8 cellular contexts compared by ENCODE assay signal in genomic region chr10:69333865-69334257, GRCh38. TPM values are rescaled to one million over a fixed set of nuclear protein-coding genes. Genes with fewer than 3 reads are reported as not detected.
DNase-seq lines count a peak whose midpoint lies in the region; ATAC-seq and TF ChIP-seq lines count a peak whose summit lies in the region.
"Not testable (repeated sequence)": the region's sequence is repeated elsewhere in the genome, so short reads cannot be mapped to it uniquely, and the experiment has no call there.

No MANE protein-coding gene starts in this region.

- H3K9me3 ChIP-seq in breast epithelium, prostate gland, thyroid gland: not testable (repeated sequence)

- H2AFZ ChIP-seq in ACC112 (ENCODE audit: low read length, unreplicated experiment): not testable (repeated sequence)

- H2BK15ac ChIP-seq in mesendoderm (replicated peaks; ENCODE audit: low read depth): not testable (repeated sequence)

- H3K23ac ChIP-seq in mesendoderm (ENCODE audit: low read length): not testable (repeated sequence)

- not testable (repeated sequence) for H3K36me3 Mint-ChIP-seq in IgD-negative memory B cell
- peaks cover 67% of the 10 kb centered on the region for H3K36me3 Mint-ChIP-seq in activated T-cell treated with anti-CD3 and anti-CD28 coated beads, Interleukin-2, amount 50 U/mL, for 24 hours (ENCODE audit: low read depth)

- H3K4me1 Mint-ChIP-seq in IgD-negative memory B cell: peaks cover 36 to 44% (median 37%) of the 10 kb centered on the region in 3 donors
- H3K4me1 Mint-ChIP-seq in activated T-cell treated with anti-CD3 and anti-CD28 coated beads, Interleukin-2, amount 50 U/mL, for 24 hours (ENCODE audit: low read depth): peaks cover 84% of the 10 kb centered on the region

- peak overlapping the region; percentile 86 for H3K56ac ChIP-seq in mesendoderm (ENCODE audit: low read length)

- H3K18ac ChIP-seq in mesendoderm (ENCODE audit: low read length): peak overlapping the region; percentile 8

- not testable (repeated sequence) for H3K27me3 Mint-ChIP-seq in IgD-negative memory B cell; activated T-cell treated with anti-CD3 and anti-CD28 coated beads, Interleukin-2, amount 50 U/mL, for 24 hours

- H3K27me3 ChIP-seq in ACC112 (ENCODE audit: insufficient read depth, low read length); breast epithelium; foreskin keratinocyte; mesendoderm (ENCODE audit: insufficient read depth, low read length, poor library complexity); prostate gland (replicated peaks; ENCODE audit: insufficient read depth); thyroid gland: not testable (repeated sequence)

- H3K4me3 Mint-ChIP-seq in IgD-negative memory B cell: not testable (repeated sequence)
- peak overlapping the region; percentile 67 for H3K4me3 Mint-ChIP-seq in activated T-cell treated with anti-CD3 and anti-CD28 coated beads, Interleukin-2, amount 50 U/mL, for 24 hours

- not testable (repeated sequence) for H2BK120ac ChIP-seq in mesendoderm (ENCODE audit: low read depth, low read length)

- H3K9ac ChIP-seq in mesendoderm (ENCODE audit: low read length): peak overlapping the region; percentile 25

- not testable (repeated sequence) for H2AK5ac ChIP-seq in mesendoderm (ENCODE audit: low read length)

- ATAC-seq in foreskin keratinocyte: not testable (repeated sequence)

- H3K27ac ChIP-seq in ACC112 (ENCODE audit: low read depth, low read length): 0 out of 2 replicates have a peak overlapping the region, but pooled peaks have one; percentile 0
- H3K27ac ChIP-seq in breast epithelium: peak overlapping the region; percentile 93 to 94
- peak overlapping the region; percentile 74 for H3K27ac ChIP-seq in foreskin keratinocyte
- H3K27ac ChIP-seq in mesendoderm (ENCODE audit: low read depth, low read length): peak overlapping the region; percentile 5
- peak overlapping the region; percentile 79 to 80 for H3K27ac ChIP-seq in prostate gland
- H3K27ac ChIP-seq in thyroid gland: peak overlapping the region; percentile 79 to 92 (median 90)

- H4K8ac ChIP-seq in mesendoderm (ENCODE audit: low read depth, low read length): not testable (repeated sequence)

- WGBS in mesendoderm (ENCODE audit: extremely low coverage, insufficient coverage, low lambda C conversion rate): no CpG with 5 or more reads among the region's 9 CpGs
- 84% methylated on average over 9 of the region's 9 CpGs for WGBS in prostate gland
- WGBS in thyroid gland, 2 donors: 71 to 86% methylated on average over 9 of the region's 9 CpGs

- H3K79me2 ChIP-seq in ACC112 (ENCODE audit: control insufficient read depth, insufficient read depth, low read length, unreplicated experiment) (peaks cover 90% of the 10 kb centered on the region), mesendoderm (ENCODE audit: control insufficient read depth, insufficient read depth, low read length) (peaks cover 84% of the 10 kb centered on the region)

- not testable (repeated sequence) for H4K5ac ChIP-seq in mesendoderm (ENCODE audit: low read length)

- not testable (repeated sequence) for H3K4ac ChIP-seq in mesendoderm (ENCODE audit: low read depth, low read length)

- H3K36me3 ChIP-seq in ACC112 (ENCODE audit: insufficient read depth, low read length); breast epithelium; mesendoderm (ENCODE audit: control insufficient read depth, insufficient read depth, low read length); prostate gland; thyroid gland: not testable (repeated sequence)

- H2BK5ac ChIP-seq in mesendoderm (ENCODE audit: low read length): not testable (repeated sequence)

- TF ChIP-seq POLR2A in breast epithelium (IDR thresholded peaks at IDR 0.05); prostate gland (IDR thresholded peaks at IDR 0.05); thyroid gland (IDR thresholded peaks at IDR 0.05): not testable (repeated sequence)

- TF ChIP-seq CTCF in breast epithelium (IDR thresholded peaks at IDR 0.05); foreskin keratinocyte (conservative IDR thresholded peaks at IDR 0.05); prostate gland (IDR thresholded peaks at IDR 0.05); thyroid gland (IDR thresholded peaks at IDR 0.05): not testable (repeated sequence)

- H3K9me3 Mint-ChIP-seq in IgD-negative memory B cell; activated T-cell treated with anti-CD3 and anti-CD28 coated beads, Interleukin-2, amount 50 U/mL, for 24 hours: not testable (repeated sequence)

- H3K27ac Mint-ChIP-seq in IgD-negative memory B cell: peak overlapping the region in 2 of 3 donors; percentile 73 to 95
- peak overlapping the region; percentile 93 for H3K27ac Mint-ChIP-seq in activated T-cell treated with anti-CD3 and anti-CD28 coated beads, Interleukin-2, amount 50 U/mL, for 24 hours

- not testable (repeated sequence) for H3K4me2 ChIP-seq in mesendoderm (ENCODE audit: low read length)

- not testable (repeated sequence) for H3K4me3 ChIP-seq in ACC112 (ENCODE audit: low read depth, low read length); mesendoderm (ENCODE audit: low read length); prostate gland; thyroid gland (replicated peaks in 1 of 3)
- H3K4me3 ChIP-seq in breast epithelium: peak overlapping the region in 1 of 3 donors; percentile 7

- intact Hi-C loops in breast epithelium (cut with DNase I; ENCODE audit: low total_unique reads): not testable (repeated sequence)
- intact Hi-C loops in prostate gland (cut with DNase I): loop anchor here (5.0 to 10.0 kb wide), 2 partner anchors 43 to 171 kb away; no protein-coding TSS in a partner anchor
- intact Hi-C loops in thyroid gland (cut with DNase I): loop anchor here (5.0 kb wide), 1 partner anchor 53 kb away; no protein-coding TSS in a partner anchor

- not testable (repeated sequence) for H3K79me1 ChIP-seq in mesendoderm (ENCODE audit: low read length)

- DNase-seq in activated T-cell treated with anti-CD3 and anti-CD28 coated beads, Interleukin-2, amount 50 U/mL, for 24 hours; breast epithelium (ENCODE audit: low spot score in 2 of 2); foreskin keratinocyte; mesendoderm; prostate gland (ENCODE audit: low spot score); thyroid gland: not testable (repeated sequence)

- H3K4me1 ChIP-seq in ACC112 (ENCODE audit: control insufficient read depth, insufficient read depth, low read length, unreplicated experiment): peaks cover 59% of the 10 kb centered on the region
- H3K4me1 ChIP-seq in breast epithelium: peaks cover 22 to 63% of the 10 kb centered on the region in 2 donors
- H3K4me1 ChIP-seq in foreskin keratinocyte: peaks cover 56% of the 10 kb centered on the region
- peaks cover 41% of the 10 kb centered on the region for H3K4me1 ChIP-seq in mesendoderm (ENCODE audit: control insufficient read depth, low read depth, low read length)
- H3K4me1 ChIP-seq in prostate gland (replicated peaks): peaks cover 44% of the 10 kb centered on the region
- peaks cover 79 to 98% of the 10 kb centered on the region in 2 donors for H3K4me1 ChIP-seq in thyroid gland

RNA-seq across cellular contexts. Expression of gene HK1, which starts 55.6 kb away (rescaled TPM):
- polyA plus RNA-seq in IgD-negative memory B cell (88.6 TPM), foreskin keratinocyte (57.8 and 79.6 TPM in 2 replicates)
- total RNA-seq in breast epithelium (10 to 100 TPM; 51.2 to 63.4 (median 57.4) TPM), foreskin keratinocyte (73.2 and 109 TPM in 2 replicates), prostate gland (100 to 1,000 TPM in 1 of 2 donors, 10 to 100 TPM in 1; 67.8 to 134 TPM), thyroid gland (100 to 1,000 TPM; 106 to 231 (median 189) TPM)
- 114 TPM for polyA plus RNA-seq in mesendoderm (2013, experiment 1 of 2)
- polyA plus RNA-seq in mesendoderm (2013, experiment 2 of 2): 114 TPM

Comparison
In these comparisons a context has a peak if more than half of its experiments do, and no peak if none do; other contexts are left out.
1. H3K27ac ChIP-seq: peak in every context shown above with its lines; median percentile 94 in breast epithelium; 90 in thyroid gland; 80 in prostate gland; 74 in foreskin keratinocyte; 5 in mesendoderm; 0 in ACC112.